Comparison of ENCODE assay signal across 18 cellular contexts in the genomic region with DNA sequence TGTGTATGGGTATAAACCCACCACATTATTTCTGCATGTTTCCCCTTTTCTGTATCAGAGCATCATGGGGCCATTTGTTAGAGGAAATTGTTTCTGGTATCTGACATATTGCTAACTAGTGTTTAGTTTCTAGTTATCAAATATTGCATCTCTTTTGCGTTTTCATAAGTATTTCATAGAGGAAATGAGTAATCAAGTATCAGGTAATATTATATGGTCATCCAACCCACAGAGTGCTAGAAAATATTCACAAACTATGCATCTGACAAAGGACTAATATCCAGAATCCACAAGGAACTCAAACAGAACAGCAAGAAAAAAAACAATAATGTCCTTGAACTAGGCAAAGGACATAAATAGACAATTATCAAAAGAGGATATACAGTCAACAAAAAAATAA.
"Had no signal": no experiment of that assay in that cellular context is flagged by ENCODE, and none has a peak within 500 bp of the region (broad histone marks: within the 10 kb centered on the region; RNA-seq: fewer than 3 reads in every experiment).

No MANE protein-coding gene starts in this region.

- H3K27me3 ChIP-seq: colonic mucosa, left lung, neural progenitor cell, right atrium auricular region, tibial nerve, upper lobe of left lung had no signal

- DNase-seq: colonic mucosa; dermis blood vessel endothelial cell; effector memory CD4-positive, alpha-beta T cell; hypothalamus; kidney; left cardiac atrium; left lung; mesendoderm; midbrain; naive thymus-derived CD4-positive, alpha-beta T cell; stimulated activated naive B cell treated with anti-CD40 and anti-IgM and Interleukin-4, amounts not matched to agents 10 μg/mL and 1 μg/mL and 100 μg/mL, for 72 hours; upper lobe of left lung had no signal

- H3K27ac ChIP-seq: colonic mucosa, left lung, neural progenitor cell, prostate gland, right atrium auricular region, thoracic aorta, tibial nerve, upper lobe of left lung had no signal

- ATAC-seq: left cardiac atrium; naive thymus-derived CD4-positive, alpha-beta T cell; sciatic nerve; stimulated activated naive B cell treated with anti-CD40 and anti-IgM and Interleukin-4, amounts not matched to agents 10 μg/mL and 1 μg/mL and 100 μg/mL, for 72 hours had no signal

- H3K4me1 ChIP-seq: colonic mucosa, left lung, neural progenitor cell, prostate gland, right atrium auricular region, tibial nerve, upper lobe of left lung had no signal

- H3K9ac ChIP-seq: neural progenitor cell had no signal

- H2AFZ ChIP-seq: neural progenitor cell had no signal

- H3K4me3 ChIP-seq: colonic mucosa, left lung, neural progenitor cell, prostate gland, right atrium auricular region, thoracic aorta, tibial nerve, upper lobe of left lung had no signal

- H3K36me3 ChIP-seq: colonic mucosa, left lung, neural progenitor cell, prostate gland, right atrium auricular region, thoracic aorta, tibial nerve, upper lobe of left lung had no signal

- H3K4me2 ChIP-seq: neural progenitor cell had no signal

- H3K9me3 ChIP-seq: colonic mucosa, prostate gland, right atrium auricular region, thoracic aorta, tibial nerve, upper lobe of left lung had no signal
